Comparison of ENCODE assay signal across 19 cellular contexts in genomic region chr6:13436691-13437568, GRCh38. TPM values are rescaled to one million over a fixed set of nuclear protein-coding genes. Genes with fewer than 3 reads are reported as not detected.
DNase-seq lines count a peak whose midpoint lies in the region; ATAC-seq and TF ChIP-seq lines count a peak whose summit lies in the region.
"Had no signal": no experiment of that assay in that cellular context is flagged by ENCODE, and none has a peak within 500 bp of the region (broad histone marks: within the 10 kb centered on the region; RNA-seq: fewer than 3 reads in every experiment).

No MANE protein-coding gene starts in this region.

- H3K4me3 ChIP-seq in coronary artery: no peak overlapping the region
- H3K4me3 ChIP-seq: BLaER1 had no signal

- DNase-seq in activated T-cell treated with anti-CD3 and anti-CD28 coated beads, Interleukin-2, amount 50 U/mL, for 24 hours: no peak
- DNase-seq in activated T-cell treated with anti-CD3 and anti-CD28 coated beads, Interleukin-2, amount 50 U/mL, for 72 hours: no peak
- DNase-seq in NCI-H69 (lab: John Stamatoyannopoulos, UW) (peak; percentile 40), coronary artery (ENCODE audit: low spot score) (peak; percentile 12), KBM-7 (no peak), AG08395 (ENCODE audit: low spot score) (no peak)
- no peak for DNase-seq in stimulated activated effector memory CD8-positive, alpha-beta T cell treated with anti-CD3 and anti-CD28 coated beads, Interleukin-12 subunit alpha, Interleukin-12 subunit beta, amount 100 ng/mL, for 72 hours (ENCODE audit: low spot score in 2 of 2)
- DNase-seq: 8988T; CD8-positive, alpha-beta memory T cell; DMS79 treated with DMSO at 0.1 percent for 48 hours; GF-D8; HCEC 1CT; NCI-H1048; NCI-H1436 treated with DMSO at 0.1 percent for 48 hours; NCI-H2081; SHP77; SK-N-SH had no signal

- in situ Hi-C loops in KBM-7 (cut with MboI; ENCODE audit: low pct_unique_long_range_greater_than_20kb, low sequenced_read_pairs): no loop called here

- H3K4me1 Mint-ChIP-seq in activated T-cell treated with anti-CD3 and anti-CD28 coated beads, Interleukin-2, amount 50 U/mL, for 24 hours (ENCODE audit: low read depth): peaks cover 55% of the 10 kb centered on the region
- H3K4me1 Mint-ChIP-seq in activated T-cell treated with anti-CD3 and anti-CD28 coated beads, Interleukin-2, amount 50 U/mL, for 72 hours (ENCODE audit: low read depth): peaks cover 65% of the 10 kb centered on the region
- peaks cover 45% of the 10 kb centered on the region for H3K4me1 Mint-ChIP-seq in stimulated activated effector memory CD8-positive, alpha-beta T cell treated with anti-CD3 and anti-CD28 coated beads, Interleukin-12 subunit alpha, Interleukin-12 subunit beta, amount 100 ng/mL, for 72 hours

- H3K27ac ChIP-seq in coronary artery: no peak overlapping the region
- H3K27ac ChIP-seq: BLaER1 had no signal

- peaks cover 13% of the 10 kb centered on the region for H3K9me3 Mint-ChIP-seq in activated T-cell treated with anti-CD3 and anti-CD28 coated beads, Interleukin-2, amount 50 U/mL, for 24 hours
- peaks cover 4% of the 10 kb centered on the region in 2 donors for H3K9me3 Mint-ChIP-seq in activated T-cell treated with anti-CD3 and anti-CD28 coated beads, Interleukin-2, amount 50 U/mL, for 72 hours
- H3K9me3 Mint-ChIP-seq in stimulated activated effector memory CD8-positive, alpha-beta T cell treated with anti-CD3 and anti-CD28 coated beads, Interleukin-12 subunit alpha, Interleukin-12 subunit beta, amount 100 ng/mL, for 72 hours: peaks cover 6% of the 10 kb centered on the region
- H3K9me3 Mint-ChIP-seq: CD8-positive, alpha-beta memory T cell had no signal

- H3K27ac Mint-ChIP-seq in activated T-cell treated with anti-CD3 and anti-CD28 coated beads, Interleukin-2, amount 50 U/mL, for 24 hours: peak overlapping the region; percentile 11
- H3K27ac Mint-ChIP-seq in activated T-cell treated with anti-CD3 and anti-CD28 coated beads, Interleukin-2, amount 50 U/mL, for 72 hours: no peak overlapping the region
- H3K27ac Mint-ChIP-seq in stimulated activated effector memory CD8-positive, alpha-beta T cell treated with anti-CD3 and anti-CD28 coated beads, Interleukin-12 subunit alpha, Interleukin-12 subunit beta, amount 100 ng/mL, for 72 hours: peak overlapping the region; percentile 70

- no peaks in the 10 kb centered on the region for H3K27me3 Mint-ChIP-seq in activated T-cell treated with anti-CD3 and anti-CD28 coated beads, Interleukin-2, amount 50 U/mL, for 24 hours
- H3K27me3 Mint-ChIP-seq in activated T-cell treated with anti-CD3 and anti-CD28 coated beads, Interleukin-2, amount 50 U/mL, for 72 hours (ENCODE audit: low read depth): no peaks in the 10 kb centered on the region
- H3K27me3 Mint-ChIP-seq: CD8-positive, alpha-beta memory T cell had no signal

- no peak overlapping the region for H3K4me3 Mint-ChIP-seq in activated T-cell treated with anti-CD3 and anti-CD28 coated beads, Interleukin-2, amount 50 U/mL, for 24 hours
- H3K4me3 Mint-ChIP-seq in activated T-cell treated with anti-CD3 and anti-CD28 coated beads, Interleukin-2, amount 50 U/mL, for 72 hours: no peak overlapping the region
- H3K4me3 Mint-ChIP-seq in stimulated activated effector memory CD8-positive, alpha-beta T cell treated with anti-CD3 and anti-CD28 coated beads, Interleukin-12 subunit alpha, Interleukin-12 subunit beta, amount 100 ng/mL, for 72 hours: peak overlapping the region; percentile 57

- TF ChIP-seq CTCF in coronary artery (IDR thresholded peaks at IDR 0.05): no peak

- no peak for ATAC-seq in activated T-cell treated with anti-CD3 and anti-CD28 coated beads, Interleukin-2, amount 50 U/mL, for 72 hours (replicated peaks in 1 of 2)
- ATAC-seq in stimulated activated effector memory CD8-positive, alpha-beta T cell treated with anti-CD3 and anti-CD28 coated beads, Interleukin-12 subunit alpha, Interleukin-12 subunit beta, amount 100 ng/mL, for 72 hours: no peak
- ATAC-seq in HG02588 (IDR thresholded peaks at IDR 0.05; ENCODE audit: unreplicated experiment): no peak

- H3K36me3 Mint-ChIP-seq in activated T-cell treated with anti-CD3 and anti-CD28 coated beads, Interleukin-2, amount 50 U/mL, for 24 hours (ENCODE audit: low read depth): peaks cover 13% of the 10 kb centered on the region
- peaks cover 5 to 9% of the 10 kb centered on the region in 2 donors for H3K36me3 Mint-ChIP-seq in activated T-cell treated with anti-CD3 and anti-CD28 coated beads, Interleukin-2, amount 50 U/mL, for 72 hours (ENCODE audit: insufficient read depth in 2 of 2)
- H3K36me3 Mint-ChIP-seq in stimulated activated effector memory CD8-positive, alpha-beta T cell treated with anti-CD3 and anti-CD28 coated beads, Interleukin-12 subunit alpha, Interleukin-12 subunit beta, amount 100 ng/mL, for 72 hours: no peaks in the 10 kb centered on the region
- H3K36me3 Mint-ChIP-seq: CD8-positive, alpha-beta memory T cell had no signal

RNA-seq across cellular contexts. Expression of gene GFOD1, which starts 50.5 kb away (rescaled TPM):
- 1 to 10 TPM; 3.3 to 5.2 TPM for total RNA-seq in activated T-cell treated with anti-CD3 and anti-CD28 coated beads, Interleukin-2, amount 50 U/mL, for 72 hours

Comparison
In these comparisons a context has a peak if more than half of its experiments do, and no peak if none do; other contexts are left out.
1. DNase-seq: peak in NCI-H69 (single experiment) and coronary artery (single experiment); none in activated T-cell treated with anti-CD3 and anti-CD28 coated beads, Interleukin-2, amount 50 U/mL, for 24 hours (single experiment), activated T-cell treated with anti-CD3 and anti-CD28 coated beads, Interleukin-2, amount 50 U/mL, for 72 hours (0 of 2), stimulated activated effector memory CD8-positive, alpha-beta T cell treated with anti-CD3 and anti-CD28 coated beads, Interleukin-12 subunit alpha, Interleukin-12 subunit beta, amount 100 ng/mL, for 72 hours (0 of 2), KBM-7 (single experiment) and AG08395 (single experiment).